In genomic region chrX:51614353-51614752, GRCh38 we compare ENCODE assay signal across 8 cellular contexts. TPM values are rescaled to one million over a fixed set of nuclear protein-coding genes. Genes with fewer than 3 reads are reported as not detected.
A peak's percentile ranks its signal among the peaks of the same experiment; 100 is the strongest.
DNase-seq lines count a peak whose midpoint lies in the region; ATAC-seq and TF ChIP-seq lines count a peak whose summit lies in the region.

No MANE protein-coding gene starts in this region.

- ATAC-seq in left colon = peak; percentile 55

- H3K9me3 ChIP-seq in ES-I3 (ENCODE audit: control insufficient read depth, insufficient read depth, low read length) = no peaks in the 10 kb centered on the region
- no peaks in the 10 kb centered on the region for H3K9me3 ChIP-seq in adrenal gland (replicated peaks in 1 of 3)
- no peaks in the 10 kb centered on the region for H3K9me3 ChIP-seq in sigmoid colon

- no peaks in the 10 kb centered on the region for H3K4me1 ChIP-seq in ES-I3 (ENCODE audit: insufficient read depth, low read length)
- no peaks in the 10 kb centered on the region for H3K4me1 ChIP-seq in adrenal gland (replicated peaks in 1 of 2)
- no peaks in the 10 kb centered on the region for H3K4me1 ChIP-seq in sigmoid colon

- DNase-seq in M059J (ENCODE audit: low read depth) = peak; percentile 30
- DNase-seq in adrenal gland = no peak
- DNase-seq in left colon = no peak
- DNase-seq in epidermal melanocyte (ENCODE audit: insufficient read length, low spot score) = no peak
- DNase-seq in sigmoid colon = no peak
- no peak for DNase-seq in NCI-H524 treated with DMSO at 0.1 percent for 48 hours (lab: John Stamatoyannopoulos, UW)

- TF ChIP-seq CTCF in 22Rv1 (IDR thresholded peaks at IDR 0.05) (peak; percentile 67), adrenal gland (IDR thresholded peaks at IDR 0.05) (peak; percentile 25 to 54 (median 38)), sigmoid colon (IDR thresholded peaks at IDR 0.05) (peak in 1 of 4 experiments; percentile 33)

- no peak for TF ChIP-seq EP300 in sigmoid colon (IDR thresholded peaks at IDR 0.05)

- no peak overlapping the region for H3K4me3 ChIP-seq in adrenal gland
- H3K4me3 ChIP-seq in sigmoid colon = no peak overlapping the region

- H3K36me3 ChIP-seq in ES-I3 (ENCODE audit: insufficient read depth, low read length) (no peaks in the 10 kb centered on the region), adrenal gland (replicated peaks in 1 of 2) (no peaks in the 10 kb centered on the region), sigmoid colon (no peaks in the 10 kb centered on the region)

- WGBS in adrenal gland, 4 donors = 6 to 9% (median 8%) methylated on average over 6 of the region's 6 CpGs
- WGBS in sigmoid colon, 2 donors = 7 to 11% methylated on average over 6 of the region's 6 CpGs

- TF ChIP-seq POLR2A in adrenal gland (IDR thresholded peaks at IDR 0.05) (no peak), sigmoid colon (IDR thresholded peaks at IDR 0.05) (no peak)

- H3K9ac ChIP-seq in ES-I3 (ENCODE audit: low read depth, low read length) = 0 out of 2 replicates have a peak overlapping the region, but pooled peaks have one; percentile 12

- H3K27ac ChIP-seq in 22Rv1 (no peak overlapping the region), adrenal gland (no peak overlapping the region), sigmoid colon (no peak overlapping the region)

- intact Hi-C loops in adrenal gland (cut with DNase I) = no loop called here
- intact Hi-C loops in left colon (cut with DNase I, micrococcal nuclease) = no loop called here
- intact Hi-C loops in sigmoid colon (cut with DNase I) = no loop called here

- peaks cover 33% of the 10 kb centered on the region for H3K27me3 ChIP-seq in adrenal gland
- peaks cover 0 to 11% (median 5%) of the 10 kb centered on the region in 3 donors for H3K27me3 ChIP-seq in sigmoid colon

RNA-seq across cellular contexts. Expression of gene CENPVL3, which starts 4.4 kb away (rescaled TPM):
- total RNA-seq in M059J (2014; rRNA removed; shearing (Covaris generic)) = not detected in 2 replicates
- total RNA-seq in adrenal gland (under 1 TPM in 2 of 8 donors, not detected in 6; 0.21 to 0.28 TPM), left colon (not detected), sigmoid colon (under 1 TPM in 1 of 4 donors, not detected in 3; 0.36 TPM)
- polyA plus RNA-seq in adrenal gland (under 1 TPM; 0.10 to 0.33 (median 0.32) TPM), sigmoid colon (not detected)
